In the genomic region with DNA sequence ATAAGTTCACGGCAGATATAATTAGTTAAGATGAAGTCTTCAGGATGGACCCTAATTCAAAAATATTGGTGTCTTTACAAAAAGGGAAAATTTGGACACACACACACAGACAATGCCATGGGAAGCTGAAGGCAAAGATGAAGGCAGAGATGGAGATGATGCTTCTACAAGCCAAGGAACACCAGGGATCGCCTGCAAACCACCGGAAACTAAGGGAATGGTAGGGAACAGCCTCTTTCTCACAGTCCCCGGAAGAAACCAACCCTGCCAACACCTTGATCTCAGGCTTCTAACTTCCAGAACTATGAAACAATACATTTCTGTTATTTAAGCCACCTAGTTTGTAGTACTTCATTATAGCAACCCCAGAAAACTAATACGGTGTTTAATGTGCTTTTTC, we compare ENCODE assay signal across 9 cellular contexts.
"Had no signal": no experiment of that assay in that cellular context is flagged by ENCODE, and none has a peak within 500 bp of the region (broad histone marks: within the 10 kb centered on the region; RNA-seq: fewer than 3 reads in every experiment).

No MANE protein-coding gene starts in this region.

- DNase-seq: GM23248, GOT3, H7, H9, HCEC 1CT, HFFc6 had no signal

- H3K36me3 ChIP-seq: HAP-1 had no signal

- ATAC-seq: HCT116 had no signal

- FAIRE-seq: H54 had no signal

- H2AFZ ChIP-seq: GM23248 had no signal

- H3K27ac Mint-ChIP-seq: H9, HFFc6 had no signal

- H3K27ac ChIP-seq: GM23248 had no signal

- H3K4me1 ChIP-seq: HAP-1 had no signal

- H3K4me3 ChIP-seq: GM23248, HAP-1 had no signal

- H3K9ac ChIP-seq: GM23248 had no signal

- H3K9me3 Mint-ChIP-seq: H9, HFFc6 had no signal

- H3K4me3 Mint-ChIP-seq: H9, HFFc6 had no signal

- H3K9me3 ChIP-seq: HAP-1 had no signal
